24 cellular contexts compared by ENCODE assay signal in genomic region chr6:45971287-45971686, GRCh38. TPM values are rescaled to one million over a fixed set of nuclear protein-coding genes. Genes with fewer than 3 reads are reported as not detected.
DNase-seq lines count a peak whose midpoint lies in the region; ATAC-seq and TF ChIP-seq lines count a peak whose summit lies in the region.
"Had no signal": no experiment of that assay in that cellular context is flagged by ENCODE, and none has a peak within 500 bp of the region (broad histone marks: within the 10 kb centered on the region; RNA-seq: fewer than 3 reads in every experiment).

No MANE protein-coding gene starts in this region.

- WGBS in heart right ventricle, 2 donors = 59 to 67% methylated on average over 6 of the region's 6 CpGs
- 64 to 72% (median 68%) methylated on average over 6 of the region's 6 CpGs for WGBS in psoas muscle, 3 donors
- 75 to 80% methylated on average over 4 to 6 of the region's 6 CpGs for WGBS in transverse colon (ENCODE audit: low coverage in 1 of 2), 2 donors

- TF ChIP-seq CTCF in heart right ventricle (IDR thresholded peaks at IDR 0.05) = no peak
- no peak for TF ChIP-seq CTCF in right atrium auricular region (IDR thresholded peaks at IDR 0.05)
- no peak for TF ChIP-seq CTCF in psoas muscle (IDR thresholded peaks at IDR 0.05)
- no peak for TF ChIP-seq CTCF in transverse colon (IDR thresholded peaks at IDR 0.05)

- H3K27me3 ChIP-seq in heart right ventricle = no peaks in the 10 kb centered on the region
- no peaks in the 10 kb centered on the region for H3K27me3 ChIP-seq in right atrium auricular region
- H3K27me3 ChIP-seq in psoas muscle (ENCODE audit: insufficient read depth in 3 of 3, low read length in 2 of 3) = no peaks in the 10 kb centered on the region
- H3K27me3 ChIP-seq in transverse colon = no peaks in the 10 kb centered on the region
- H3K27me3 ChIP-seq: BE2C; BLaER1 treated with 17β-estradiol and CSF1 and Interleukin-3, amounts not matched to agents 10 nM and 100 nM had no signal

- peak in 6 of 8 donors; percentile 49 to 79 (median 66) for ATAC-seq in heart right ventricle
- no peak for ATAC-seq in left cardiac atrium
- ATAC-seq in Right ventricle myocardium inferior = no peak
- no peak for ATAC-seq in psoas muscle
- ATAC-seq: A549, GM12878 had no signal

- in situ Hi-C loops in transverse colon (cut with MboI; ENCODE audit: low pct_ligation_motif_present in 1 of 4, low pct_unique_long_range_greater_than_20kb in 1 of 4, low sequenced_read_pairs in 3 of 4) = no loop called here

- H3K4me3 ChIP-seq in heart right ventricle = no peak overlapping the region
- H3K4me3 ChIP-seq in right atrium auricular region = no peak overlapping the region
- H3K4me3 ChIP-seq in psoas muscle = no peak overlapping the region
- H3K4me3 ChIP-seq in transverse colon = no peak overlapping the region
- H3K4me3 ChIP-seq: A549; BLaER1 treated with 17β-estradiol and CSF1 and Interleukin-3, amounts not matched to agents 10 nM and 100 nM; GM12878 had no signal

- TF ChIP-seq POLR2A in transverse colon (IDR thresholded peaks at IDR 0.05) = no peak

- H3K4me1 ChIP-seq in heart right ventricle (peaks cover 11 to 91% (median 72%) of the 10 kb centered on the region in 9 donors), right atrium auricular region (peaks cover 0 to 77% of the 10 kb centered on the region in 2 donors), psoas muscle (peaks cover 67% of the 10 kb centered on the region), transverse colon (peaks cover 0 to 37% (median 12%) of the 10 kb centered on the region in 4 donors)
- H3K4me1 ChIP-seq: A549, BE2C had no signal

- peaks cover 0 to 11% (median 4%) of the 10 kb centered on the region in 11 donors for H3K9me3 ChIP-seq in heart right ventricle
- H3K9me3 ChIP-seq in right atrium auricular region = peaks cover 0 to 8% of the 10 kb centered on the region in 2 donors
- peaks cover 3% of the 10 kb centered on the region for H3K9me3 ChIP-seq in psoas muscle
- peaks cover 0 to 5% of the 10 kb centered on the region in 2 donors for H3K9me3 ChIP-seq in transverse colon
- H3K9me3 ChIP-seq: A549, BE2C had no signal

- intact Hi-C loops in heart right ventricle (cut with DNase I) = loop anchor here in 2 of 10 donors (5.0 kb wide), 1 partner anchor 41 kb away; no protein-coding TSS in a partner anchor
- intact Hi-C loops in left cardiac atrium (cut with DNase I) = no loop called here
- intact Hi-C loops in Right ventricle myocardium inferior (cut with DNase I) = loop anchor here (5.0 kb wide), 1 partner anchor 41 kb away; no protein-coding TSS in a partner anchor
- intact Hi-C loops in psoas muscle (cut with DNase I) = no loop called here
- intact Hi-C loops in transverse colon (cut with DNase I; ENCODE audit: low total_unique reads) = no loop called here

- H3K36me3 ChIP-seq in heart right ventricle = peaks cover 0 to 10% (median 0%) of the 10 kb centered on the region in 9 donors
- H3K36me3 ChIP-seq in right atrium auricular region = no peaks in the 10 kb centered on the region
- H3K36me3 ChIP-seq in psoas muscle (ENCODE audit: insufficient read depth in 1 of 2, low read depth in 1 of 2) = no peaks in the 10 kb centered on the region
- H3K36me3 ChIP-seq in transverse colon = no peaks in the 10 kb centered on the region
- H3K36me3 ChIP-seq: BE2C; BLaER1 treated with 17β-estradiol and CSF1 and Interleukin-3, amounts not matched to agents 10 nM and 100 nM had no signal

- DNase-seq in heart right ventricle (no peak), left cardiac atrium (no peak), right atrium auricular region (ENCODE audit: low spot score) (no peak), Right ventricle myocardium inferior (ENCODE audit: missing footprints) (no peak), psoas muscle (no peak), transverse colon (no peak), germinal center (ENCODE audit: low spot score) (no peak)
- no peak for DNase-seq in central memory CD4-positive, alpha-beta T cell
- DNase-seq: 8988T; ACHN; AML-193; BE2C; CD4-positive, alpha-beta T cell; CD8-positive, alpha-beta memory T cell; DMS 273 treated with DMSO at 0.1 percent for 48 hours; DMS79; EL; GDM1; H7; HCEC 1CT had no signal

- peak overlapping the region; percentile 27 to 94 (median 83) for H3K27ac ChIP-seq in heart right ventricle
- H3K27ac ChIP-seq in right atrium auricular region = peak overlapping the region; percentile 64 to 75
- peak overlapping the region; percentile 57 for H3K27ac ChIP-seq in psoas muscle
- H3K27ac ChIP-seq in transverse colon = peak overlapping the region in 3 of 4 donors; percentile 75 to 92 (median 87)
- H3K27ac ChIP-seq: A549 had no signal

- no peak for TF ChIP-seq EP300 in transverse colon (IDR thresholded peaks at IDR 0.05; ENCODE audit: low read depth)

RNA-seq across cellular contexts. Expression of gene CLIC5, which starts 44.4 kb away (rescaled TPM):
- total RNA-seq in heart right ventricle = 100 to 1,000 TPM; 263 to 372 (median 332) TPM
- polyA plus RNA-seq in heart right ventricle = 10 to 100 TPM; 28.1 to 53.6 TPM
- 100 to 1,000 TPM in 1 of 2 donors, 10 to 100 TPM in 1; 92.1 to 109 TPM for total RNA-seq in left cardiac atrium
- total RNA-seq in right atrium auricular region = 100 to 1,000 TPM in 1 of 2 donors, 10 to 100 TPM in 1; 99.8 to 114 TPM
- total RNA-seq in Right ventricle myocardium inferior = 312 TPM
- 100 to 1,000 TPM; 166 to 285 (median 211) TPM for total RNA-seq in psoas muscle
- polyA plus RNA-seq in psoas muscle = 10 to 100 TPM; 30.2 to 84.5 (median 82.4) TPM
- total RNA-seq in transverse colon = 100 to 1,000 TPM in 3 of 4 donors, 1 to 10 TPM in 1; 5.0 to 222 (median 149) TPM
- total RNA-seq: GM12878 had no signal
- polyA plus RNA-seq: A549, CD14-positive monocyte had no signal

Comparison
In these comparisons a context has a peak if more than half of its experiments do, and no peak if none do; other contexts are left out.
1. ATAC-seq: peak in heart right ventricle (6 of 8); none in left cardiac atrium (0 of 2), Right ventricle myocardium inferior (single experiment) and psoas muscle (0 of 4).
2. Peak in every context shown above with its lines, with median percentiles within 50 percentile points of each other: H3K27ac ChIP-seq.